ENCODE assay signal across 25 cellular contexts in genomic region chr20:18401305-18401704, GRCh38.
DNase-seq lines count a peak whose midpoint lies in the region; ATAC-seq and TF ChIP-seq lines count a peak whose summit lies in the region.
"Had no signal": no experiment of that assay in that cellular context is flagged by ENCODE, and none has a peak within 500 bp of the region (broad histone marks: within the 10 kb centered on the region; RNA-seq: fewer than 3 reads in every experiment).

No MANE protein-coding gene starts in this region.

- dilution Hi-C loops in mammary epithelial cell (cut with HindIII; ENCODE audit: low sequenced_read_pairs): no loop called here

- H3K9ac ChIP-seq in mammary epithelial cell (ENCODE audit: insufficient read depth, low read length): no peak overlapping the region
- H3K9ac ChIP-seq: BLaER1 had no signal

- intact Hi-C loops in breast epithelium (cut with DNase I; ENCODE audit: low total_unique reads): no loop called here
- intact Hi-C loops in mammary epithelial cell (cut with micrococcal nuclease): no loop called here
- intact Hi-C loops in transverse colon (cut with DNase I; ENCODE audit: low total_unique reads): no loop called here

- H3K9me3 Mint-ChIP-seq in GM23338: peaks cover 2% of the 10 kb centered on the region; the same call in 1 of the 3 replicates
- no peaks in the 10 kb centered on the region for H3K9me3 Mint-ChIP-seq in osteocyte (ENCODE audit: unreplicated experiment)
- H3K9me3 Mint-ChIP-seq: CD4-positive, CD25-positive, alpha-beta regulatory T cell had no signal

- H3K4me3 Mint-ChIP-seq in GM23338 (no peak overlapping the region), osteocyte (ENCODE audit: unreplicated experiment) (no peak overlapping the region)
- H3K4me3 Mint-ChIP-seq: CD14-positive monocyte; CD4-positive, alpha-beta memory T cell; CD4-positive, CD25-positive, alpha-beta regulatory T cell; CD8-positive, alpha-beta memory T cell had no signal

- no TSS peak for BruUV-seq in mammary epithelial cell (replicated peaks; lab: Mats Ljungman, UMichigan)

- H3K4me3 ChIP-seq in breast epithelium (no peak overlapping the region), mammary epithelial cell (replicated peaks in 1 of 3; ENCODE audit: insufficient read depth in 1 of 3, low read depth in 2 of 3, low read length in 3 of 3) (no peak overlapping the region), GM23338 (no peak overlapping the region), HEK293 (ENCODE audit: low read depth, low read length) (no peak overlapping the region), transverse colon (no peak overlapping the region)
- H3K4me3 ChIP-seq: BLaER1, GM12878 had no signal

- TF ChIP-seq POLR2A in breast epithelium (IDR thresholded peaks at IDR 0.05) (no peak), transverse colon (IDR thresholded peaks at IDR 0.05) (no peak)

- H4K20me1 ChIP-seq in mammary epithelial cell (ENCODE audit: insufficient read depth, low read length): no peaks in the 10 kb centered on the region
- H4K20me1 ChIP-seq in GM23338 (replicated peaks; ENCODE audit: insufficient read depth): no peaks in the 10 kb centered on the region
- H4K20me1 ChIP-seq: BLaER1 had no signal

- no peaks in the 10 kb centered on the region for H3K9me2 ChIP-seq in GM23338 (ENCODE audit: insufficient read depth)

- TF ChIP-seq CTCF in breast epithelium (IDR thresholded peaks at IDR 0.05): no peak
- no peak for TF ChIP-seq CTCF in mammary epithelial cell (conservative IDR thresholded peaks at IDR 0.05 in 1 of 2, IDR thresholded peaks at IDR 0.05 in 1 of 2; ENCODE audit: extremely low read depth in 1 of 2, insufficient read depth in 1 of 2, low read depth in 1 of 2, low read length in 2 of 2)
- no peak for TF ChIP-seq CTCF in GM23338 (conservative IDR thresholded peaks at IDR 0.05; ENCODE audit: low read depth in 2 of 2)
- TF ChIP-seq CTCF in HEK293 (tag by site-specific recombination; IDR thresholded peaks at IDR 0.05): no peak
- TF ChIP-seq CTCF in osteocyte (IDR thresholded peaks at IDR 0.05): no peak
- no peak for TF ChIP-seq CTCF in transverse colon (IDR thresholded peaks at IDR 0.05)

- ATAC-seq in GM23338 (no peak), HG02884 (IDR thresholded peaks at IDR 0.05; ENCODE audit: unreplicated experiment) (no peak)
- ATAC-seq: GM12878 had no signal

- TF ChIP-seq EP300 in transverse colon (IDR thresholded peaks at IDR 0.05; ENCODE audit: low read depth): no peak

- peaks cover 5 to 8% of the 10 kb centered on the region in 2 donors for H3K9me3 ChIP-seq in breast epithelium
- H3K9me3 ChIP-seq in mammary epithelial cell (replicated peaks; ENCODE audit: insufficient read depth, low read length): no peaks in the 10 kb centered on the region
- no peaks in the 10 kb centered on the region for H3K9me3 ChIP-seq in HEK293 (ENCODE audit: control insufficient read depth, insufficient read depth, low read depth, low read length)
- H3K9me3 ChIP-seq in transverse colon: no peaks in the 10 kb centered on the region
- H3K9me3 ChIP-seq: BE2C had no signal

- H3K4me2 ChIP-seq in mammary epithelial cell (ENCODE audit: insufficient read depth, low read depth, low read length) (no peak overlapping the region), GM23338 (no peak overlapping the region)
- H3K4me2 ChIP-seq: BLaER1 had no signal

- H3K36me3 Mint-ChIP-seq in GM23338 (ENCODE audit: low read depth) (peaks cover 38% of the 10 kb centered on the region), osteocyte (ENCODE audit: unreplicated experiment) (peaks cover 4% of the 10 kb centered on the region)

- POLR2A ChIA-PET in HEK293 (lab: Yijun Ruan, JAX): no interaction called here

- no peaks in the 10 kb centered on the region for H3K27me3 ChIP-seq in breast epithelium
- no peaks in the 10 kb centered on the region for H3K27me3 ChIP-seq in mammary epithelial cell (ENCODE audit: insufficient read depth, low read length)
- H3K27me3 ChIP-seq in GM23338 (ENCODE audit: insufficient read depth): no peaks in the 10 kb centered on the region
- H3K27me3 ChIP-seq in transverse colon: no peaks in the 10 kb centered on the region
- H3K27me3 ChIP-seq: BE2C, BLaER1 had no signal

- H3K27ac Mint-ChIP-seq in GM23338: no peak overlapping the region
- no peak overlapping the region for H3K27ac Mint-ChIP-seq in osteocyte (ENCODE audit: unreplicated experiment)
- H3K27ac Mint-ChIP-seq: CD14-positive monocyte; CD4-positive, CD25-positive, alpha-beta regulatory T cell; CD8-positive, alpha-beta memory T cell had no signal

- 100% methylated on average over 2 of the region's 3 CpGs for WGBS in mammary epithelial cell (ENCODE audit: low coverage, missing lambda C conversion rate)
- WGBS in transverse colon (ENCODE audit: low coverage in 1 of 2), 2 donors: 98% methylated on average over 3 of the region's 3 CpGs; no CpG with 5 or more reads in 1 of the 2 donors

- H3K27me3 Mint-ChIP-seq in GM23338 (ENCODE audit: insufficient read depth, low read depth, poor library complexity) (no peaks in the 10 kb centered on the region), osteocyte (ENCODE audit: unreplicated experiment) (no peaks in the 10 kb centered on the region)
- H3K27me3 Mint-ChIP-seq: CD4-positive, alpha-beta memory T cell; CD4-positive, CD25-positive, alpha-beta regulatory T cell; CD8-positive, alpha-beta memory T cell had no signal

- H3K27ac ChIP-seq in breast epithelium (peak overlapping the region; percentile 72 to 75), mammary epithelial cell (ENCODE audit: insufficient read depth, low read depth, low read length) (no peak overlapping the region), GM23338 (ENCODE audit: low read depth) (no peak overlapping the region), HEK293 (ENCODE audit: extremely low read depth, low read depth, low read length) (no peak overlapping the region), transverse colon (no peak overlapping the region)
- H3K27ac ChIP-seq: BLaER1 had no signal

- no peaks in the 10 kb centered on the region for H3F3A ChIP-seq in GM23338 (replicated peaks; ENCODE audit: low read depth)

- no peaks in the 10 kb centered on the region for H3K4me1 ChIP-seq in breast epithelium
- H3K4me1 ChIP-seq in mammary epithelial cell (ENCODE audit: insufficient read depth, low read length): peaks cover 20% of the 10 kb centered on the region
- no peaks in the 10 kb centered on the region for H3K4me1 ChIP-seq in GM23338 (ENCODE audit: insufficient read depth)
- H3K4me1 ChIP-seq in HEK293 (ENCODE audit: control insufficient read depth, insufficient read depth, low read length): no peaks in the 10 kb centered on the region
- no peaks in the 10 kb centered on the region for H3K4me1 ChIP-seq in transverse colon
- H3K4me1 ChIP-seq: BE2C had no signal

- no peaks in the 10 kb centered on the region for H3K36me3 ChIP-seq in breast epithelium
- H3K36me3 ChIP-seq in mammary epithelial cell (ENCODE audit: insufficient read depth, low read length): no peaks in the 10 kb centered on the region
- no peaks in the 10 kb centered on the region for H3K36me3 ChIP-seq in GM23338 (ENCODE audit: insufficient read depth)
- peaks cover 0 to 21% of the 10 kb centered on the region in 2 experiments; a peak in 1 of 3 replicates for H3K36me3 ChIP-seq in HEK293 (ENCODE audit: control insufficient read depth in 2 of 2, insufficient read depth in 1 of 2, low read length in 2 of 2)
- no peaks in the 10 kb centered on the region for H3K36me3 ChIP-seq in transverse colon
- H3K36me3 ChIP-seq: BE2C had no signal

- H3K79me2 ChIP-seq in mammary epithelial cell (ENCODE audit: insufficient read depth, low read length) (no peaks in the 10 kb centered on the region), GM23338 (replicated peaks; ENCODE audit: insufficient read depth) (no peaks in the 10 kb centered on the region)

- H2AFZ ChIP-seq in mammary epithelial cell (ENCODE audit: low read depth, low read length) (no peak overlapping the region), GM23338 (no peak overlapping the region)

- DNase-seq in breast epithelium (ENCODE audit: low spot score in 2 of 2) (no peak), mammary epithelial cell (no peak), GM23338 (ENCODE audit: low spot score) (no peak), osteocyte (ENCODE audit: extremely low spot score, unreplicated experiment) (peak; percentile 21), transverse colon (no peak)
- DNase-seq: 8988T; ACHN; BE2C; C1 segment of cervical spinal cord; CD4-positive, alpha-beta memory T cell; CD4-positive, CD25-positive, alpha-beta regulatory T cell; CD8-positive, alpha-beta memory T cell; COR-L47; DMS 273 treated with DMSO at 0.1 percent for 48 hours; DMS153; DMS53; DMS79; DND-41; EL; GDM1 had no signal

- CTCF ChIA-PET in mammary epithelial cell (lab: Charles Lee; ENCODE audit: low non-redundant PET) (no interaction called here), HEK293 (lab: Yijun Ruan, JAX) (no interaction called here)

- H3K4me1 Mint-ChIP-seq in GM23338: peaks cover 3% of the 10 kb centered on the region; the same call in 1 of the 3 replicates
- H3K4me1 Mint-ChIP-seq in osteocyte (ENCODE audit: unreplicated experiment): no peaks in the 10 kb centered on the region
- H3K4me1 Mint-ChIP-seq: CD8-positive, alpha-beta memory T cell had no signal

- in situ Hi-C loops in mammary epithelial cell (cut with MboI; ENCODE audit: low sequenced_read_pairs in 2 of 2): loop anchor here in 1 of 2 donors (25.0 kb wide), 1 partner anchor 1261 kb away; no protein-coding TSS in a partner anchor
- in situ Hi-C loops in transverse colon (cut with MboI; ENCODE audit: low pct_ligation_motif_present in 1 of 4, low pct_unique_long_range_greater_than_20kb in 1 of 4, low sequenced_read_pairs in 3 of 4): no loop called here

TF ChIP-seq in GM23338, 12 proteins besides CTCF, POLR2A, EP300 and RAD21 (continues in another document):
- TF ChIP-seq ZNF331 (CRISPR knock-in tag; IDR thresholded peaks at IDR 0.05; ENCODE audit: low read depth): peak; percentile 76

TF ChIP-seq in HEK293, 187 proteins besides CTCF, POLR2A, EP300 and RAD21:
- TF ChIP-seq ZNF138 (tag by site-specific recombination; IDR thresholded peaks at IDR 0.05; ENCODE audit: borderline replicate concordance) (no peak), TRIM28 (IDR thresholded peaks at IDR 0.05; ENCODE audit: borderline replicate concordance, low read length) (0 out of 2 replicates have a peak, but pooled peaks have one; percentile 18)

Comparison
In these comparisons a context has a peak if more than half of its experiments do, and no peak if none do; other contexts are left out.
1. H3K27ac ChIP-seq: peak in breast epithelium (2 of 2); none in mammary epithelial cell (single experiment), GM23338 (single experiment), HEK293 (single experiment) and transverse colon (0 of 4).